ENCODE assay signal across 15 cellular contexts in the genomic region with DNA sequence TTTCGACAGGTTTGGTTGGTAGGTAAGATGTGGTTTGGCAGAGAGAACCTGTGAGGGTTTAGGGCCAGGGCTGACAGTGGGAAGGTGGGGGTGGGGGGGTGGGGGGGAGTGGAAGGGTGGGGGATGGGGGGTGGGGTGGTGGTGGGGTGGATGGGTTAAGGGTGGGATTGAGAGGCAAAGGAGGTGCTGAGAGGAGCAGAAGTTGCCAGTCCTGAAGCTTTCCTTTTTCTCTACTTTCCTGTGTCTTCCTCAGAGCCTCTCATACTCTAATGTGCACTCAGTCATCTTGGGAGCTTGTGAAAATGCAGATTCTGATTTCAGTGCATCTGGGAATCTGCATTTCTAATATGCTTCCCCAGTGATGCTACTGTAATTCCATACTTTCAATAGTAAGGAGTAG. TPM values are rescaled to one million over a fixed set of nuclear protein-coding genes. Genes with fewer than 3 reads are reported as not detected.
A peak's percentile ranks its signal among the peaks of the same experiment; 100 is the strongest.
DNase-seq lines count a peak whose midpoint lies in the region; ATAC-seq and TF ChIP-seq lines count a peak whose summit lies in the region.
"Had no signal": no experiment of that assay in that cellular context is flagged by ENCODE, and none has a peak within 500 bp of the region (broad histone marks: within the 10 kb centered on the region; RNA-seq: fewer than 3 reads in every experiment).

No MANE protein-coding gene starts in this region.

- no peak overlapping the region for H3K4me3 ChIP-seq in OCI-LY1 (ENCODE audit: low read depth, low read length, poor library complexity, severe bottlenecking)
- H3K4me3 ChIP-seq: A549, left lung, SJSA1, thoracic aorta had no signal

- no peaks in the 10 kb centered on the region for H3K9me2 ChIP-seq in OCI-LY1 (ENCODE audit: low read depth, low read length)

- peak overlapping the region; percentile 41; the same call in 1 of the 2 replicates for H3K9ac ChIP-seq in OCI-LY1 (ENCODE audit: low read length)

- H3K36me3 Mint-ChIP-seq in activated CD4-positive, alpha-beta T cell treated with anti-CD3 and anti-CD28 coated beads, Interleukin-2, amount 10 ng/mL, durations not matched to agents 24 days and 14 days (ENCODE audit: low read depth) = peaks cover 44% of the 10 kb centered on the region
- H3K36me3 Mint-ChIP-seq in activated naive CD8-positive, alpha-beta T cell treated with anti-CD3 and anti-CD28 coated beads for 36 hours = peaks cover 52% of the 10 kb centered on the region
- peaks cover 19% of the 10 kb centered on the region for H3K36me3 Mint-ChIP-seq in natural killer cell treated with Interleukin-12 subunit alpha and Interleukin-12 subunit beta and Interleukin-15 and Interleukin-18, amount 100 ng/mL, for 72 hours

- peak overlapping the region; percentile 39 for H3K4me3 Mint-ChIP-seq in activated CD4-positive, alpha-beta T cell treated with anti-CD3 and anti-CD28 coated beads, Interleukin-2, amount 10 ng/mL, durations not matched to agents 24 days and 14 days
- H3K4me3 Mint-ChIP-seq in activated naive CD8-positive, alpha-beta T cell treated with anti-CD3 and anti-CD28 coated beads for 36 hours = no peak overlapping the region
- H3K4me3 Mint-ChIP-seq in natural killer cell treated with Interleukin-12 subunit alpha and Interleukin-12 subunit beta and Interleukin-15 and Interleukin-18, amount 100 ng/mL, for 72 hours = peak overlapping the region; percentile 76

- DNase-seq in activated CD4-positive, alpha-beta T cell treated with anti-CD3 and anti-CD28 coated beads, Interleukin-2, amount 10 ng/mL, durations not matched to agents 24 days and 14 days = peak; percentile 56
- DNase-seq in activated CD4-positive, alpha-beta T cell treated with anti-CD3 and anti-CD28 coated beads for 1 hour = no peak
- no peak for DNase-seq in activated naive CD8-positive, alpha-beta T cell treated with anti-CD3 and anti-CD28 coated beads for 36 hours
- no peak for DNase-seq in natural killer cell treated with Interleukin-12 subunit alpha and Interleukin-12 subunit beta and Interleukin-15 and Interleukin-18, amount 100 ng/mL, for 72 hours (ENCODE audit: low spot score)
- DNase-seq in SW 1271 (lab: John Stamatoyannopoulos, UW) = no peak
- no peak for DNase-seq in activated gamma-delta T cell treated with Interleukin-2 at 50 U/mL for 16 hours
- no peak for DNase-seq in AG08396 (ENCODE audit: low spot score)
- DNase-seq: dermis blood vessel endothelial cell, left lung, NCI-H146, NCI-H226 had no signal

- no peaks in the 10 kb centered on the region for H3F3A ChIP-seq in OCI-LY1 (ENCODE audit: insufficient read depth, low read length)

- H3K36me3 ChIP-seq in OCI-LY1 (ENCODE audit: insufficient read depth, low read length) = no peaks in the 10 kb centered on the region
- H3K36me3 ChIP-seq: left lung, thoracic aorta had no signal

- no peak for TF ChIP-seq CTCF in OCI-LY1 (IDR thresholded peaks at IDR 0.05; ENCODE audit: low read length)

- H3K4me2 ChIP-seq in OCI-LY1 (ENCODE audit: low read length) = peak overlapping the region; percentile 51; the same call in 1 of the 2 replicates
- H3K4me2 ChIP-seq: A549 had no signal

- ATAC-seq in natural killer cell treated with Interleukin-12 subunit alpha and Interleukin-12 subunit beta and Interleukin-15 and Interleukin-18, amount 100 ng/mL, for 72 hours = no peak
- ATAC-seq: A549, left lung had no signal

- H2AFZ ChIP-seq in OCI-LY1 (ENCODE audit: low read length) = no peak overlapping the region

- H3K79me2 ChIP-seq in OCI-LY1 (ENCODE audit: insufficient read depth, low read length) = peaks cover 47% of the 10 kb centered on the region

- H3K27ac Mint-ChIP-seq in activated CD4-positive, alpha-beta T cell treated with anti-CD3 and anti-CD28 coated beads, Interleukin-2, amount 10 ng/mL, durations not matched to agents 24 days and 14 days = peak overlapping the region; percentile 90
- H3K27ac Mint-ChIP-seq in activated naive CD8-positive, alpha-beta T cell treated with anti-CD3 and anti-CD28 coated beads for 36 hours = peak overlapping the region; percentile 99
- peak overlapping the region; percentile 93 to 96 for H3K27ac Mint-ChIP-seq in natural killer cell treated with Interleukin-12 subunit alpha and Interleukin-12 subunit beta and Interleukin-15 and Interleukin-18, amount 100 ng/mL, for 72 hours

- H3K4me1 Mint-ChIP-seq in activated CD4-positive, alpha-beta T cell treated with anti-CD3 and anti-CD28 coated beads, Interleukin-2, amount 10 ng/mL, durations not matched to agents 24 days and 14 days = peaks cover 65% of the 10 kb centered on the region
- peaks cover 79% of the 10 kb centered on the region for H3K4me1 Mint-ChIP-seq in activated naive CD8-positive, alpha-beta T cell treated with anti-CD3 and anti-CD28 coated beads for 36 hours
- peaks cover 56 to 62% of the 10 kb centered on the region in 2 donors for H3K4me1 Mint-ChIP-seq in natural killer cell treated with Interleukin-12 subunit alpha and Interleukin-12 subunit beta and Interleukin-15 and Interleukin-18, amount 100 ng/mL, for 72 hours (ENCODE audit: low read depth in 2 of 2)

- no peaks in the 10 kb centered on the region for H4K20me1 ChIP-seq in OCI-LY1 (ENCODE audit: insufficient read depth, low read length)

- peak overlapping the region; percentile 93 for H3K27ac ChIP-seq in OCI-LY1 (ENCODE audit: low read depth, low read length, poor library complexity, severe bottlenecking)
- H3K27ac ChIP-seq: A549, SJSA1, thoracic aorta had no signal

- peaks cover 98% of the 10 kb centered on the region for H3K4me1 ChIP-seq in OCI-LY1 (ENCODE audit: insufficient read depth, low read length, severe bottlenecking)
- H3K4me1 ChIP-seq: A549 had no signal

- no peaks in the 10 kb centered on the region for H3K27me3 ChIP-seq in OCI-LY1 (ENCODE audit: insufficient read depth, low read length)
- H3K27me3 ChIP-seq: left lung, SJSA1 had no signal

- intact Hi-C loops in activated CD4-positive, alpha-beta T cell treated with anti-CD3 and anti-CD28 coated beads, Interleukin-2, amount 10 ng/mL, durations not matched to agents 24 days and 14 days (cut with micrococcal nuclease) = loop anchor here (2.0 to 5.0 kb wide), 4 partner anchors 36 to 364 kb away; no protein-coding TSS in a partner anchor

- H3K27me3 Mint-ChIP-seq in activated CD4-positive, alpha-beta T cell treated with anti-CD3 and anti-CD28 coated beads, Interleukin-2, amount 10 ng/mL, durations not matched to agents 24 days and 14 days = no peaks in the 10 kb centered on the region
- no peaks in the 10 kb centered on the region for H3K27me3 Mint-ChIP-seq in activated naive CD8-positive, alpha-beta T cell treated with anti-CD3 and anti-CD28 coated beads for 36 hours
- no peaks in the 10 kb centered on the region for H3K27me3 Mint-ChIP-seq in natural killer cell treated with Interleukin-12 subunit alpha and Interleukin-12 subunit beta and Interleukin-15 and Interleukin-18, amount 100 ng/mL, for 72 hours

- H3K9me3 ChIP-seq in OCI-LY1 (ENCODE audit: low read length) = no peaks in the 10 kb centered on the region
- H3K9me3 ChIP-seq: left lung, SJSA1, thoracic aorta had no signal

- peaks cover 5% of the 10 kb centered on the region for H3K9me3 Mint-ChIP-seq in activated CD4-positive, alpha-beta T cell treated with anti-CD3 and anti-CD28 coated beads, Interleukin-2, amount 10 ng/mL, durations not matched to agents 24 days and 14 days
- H3K9me3 Mint-ChIP-seq in activated naive CD8-positive, alpha-beta T cell treated with anti-CD3 and anti-CD28 coated beads for 36 hours = peaks cover 20% of the 10 kb centered on the region
- H3K9me3 Mint-ChIP-seq in natural killer cell treated with Interleukin-12 subunit alpha and Interleukin-12 subunit beta and Interleukin-15 and Interleukin-18, amount 100 ng/mL, for 72 hours = peaks cover 3% of the 10 kb centered on the region

RNA-seq across cellular contexts. Expression of gene MAP4K4, which starts 21.0 kb away (rescaled TPM):
- 41.2 and 42.6 TPM in 2 replicates for total RNA-seq in activated CD4-positive, alpha-beta T cell treated with anti-CD3 and anti-CD28 coated beads, Interleukin-2, amount 10 ng/mL, durations not matched to agents 24 days and 14 days
- 10 to 100 TPM; 34.4 to 36.5 TPM for total RNA-seq in activated naive CD8-positive, alpha-beta T cell treated with anti-CD3 and anti-CD28 coated beads for 36 hours
- total RNA-seq in natural killer cell treated with Interleukin-12 subunit alpha and Interleukin-12 subunit beta and Interleukin-15 and Interleukin-18, amount 100 ng/mL, for 72 hours = 10 to 100 TPM; 69.1 to 71.5 TPM
